In genomic region chr4:123505457-123506310, GRCh38 we compare ENCODE assay signal across 8 cellular contexts.
A peak's percentile ranks its signal among the peaks of the same experiment; 100 is the strongest.
DNase-seq lines count a peak whose midpoint lies in the region; ATAC-seq and TF ChIP-seq lines count a peak whose summit lies in the region.

No MANE protein-coding gene starts in this region.

- peaks cover 12% of the 10 kb centered on the region for H3K4me1 Mint-ChIP-seq in activated naive CD8-positive, alpha-beta T cell (ENCODE audit: low read depth)
- H3K4me1 Mint-ChIP-seq in neural crest cell = peaks cover 63% of the 10 kb centered on the region

- H3K36me3 Mint-ChIP-seq in activated naive CD8-positive, alpha-beta T cell = no peaks in the 10 kb centered on the region
- H3K36me3 Mint-ChIP-seq in neural crest cell (ENCODE audit: low read depth) = no peaks in the 10 kb centered on the region

- H3K4me3 Mint-ChIP-seq in activated naive CD8-positive, alpha-beta T cell = peak overlapping the region; percentile 92
- H3K4me3 Mint-ChIP-seq in neural crest cell = peak overlapping the region; percentile 90

- TF ChIP-seq CTCF in GM10248 (IDR thresholded peaks at IDR 0.05; ENCODE audit: control extremely low read depth, extremely low read depth, low read depth, missing control alignments) = no peak
- TF ChIP-seq CTCF in neural crest cell (conservative IDR thresholded peaks at IDR 0.05) = no peak

- H3K27me3 Mint-ChIP-seq in activated naive CD8-positive, alpha-beta T cell = peaks cover 6% of the 10 kb centered on the region
- no peaks in the 10 kb centered on the region for H3K27me3 Mint-ChIP-seq in neural crest cell (ENCODE audit: low read depth)

- CTCF ChIA-PET in GM10248 (lab: Yijun Ruan, JAX) = interaction anchor here (2.2 kb wide), 1 partner anchor 14 kb away, joined by 6 read pairs; no protein-coding TSS in a partner anchor

- peak; percentile 57 for ATAC-seq in HG02571 (IDR thresholded peaks at IDR 0.05; ENCODE audit: unreplicated experiment)

- POLR2A ChIA-PET in GM10248 (lab: Yijun Ruan, JAX) = no interaction called here

- peak overlapping the region; percentile 79 for H3K27ac Mint-ChIP-seq in activated naive CD8-positive, alpha-beta T cell
- peak overlapping the region; percentile 97 for H3K27ac Mint-ChIP-seq in neural crest cell (ENCODE audit: unreplicated experiment)

- DNase-seq in GM10248 (ENCODE audit: extremely low spot score) = peak; percentile 14
- peak; percentile 62 for DNase-seq in NCI-H2227 treated with DMSO at 0.1 percent for 48 hours (lab: John Stamatoyannopoulos, UW)
- peak; percentile 58 for DNase-seq in glomerular visceral epithelial cell (ENCODE audit: extremely low spot score)
- peak; percentile 87 for DNase-seq in neural crest cell (ENCODE audit: low read depth, low spot score)
- DNase-seq in activated CD4-positive, CD25-positive, alpha-beta regulatory T cell treated with anti-CD3 and anti-CD28 coated beads, Interleukin-2, amount 50 U/mL, for 72 hours = no peak
- no peak for DNase-seq in NCI-H1694 (lab: John Stamatoyannopoulos, UW)

- no peaks in the 10 kb centered on the region for H3K9me3 Mint-ChIP-seq in activated naive CD8-positive, alpha-beta T cell (ENCODE audit: low read depth)
- H3K9me3 Mint-ChIP-seq in neural crest cell = peaks cover 2% of the 10 kb centered on the region

Comparison
In these comparisons a context has a peak if more than half of its experiments do, and no peak if none do; other contexts are left out.
1. DNase-seq: peak in GM10248 (single experiment), NCI-H2227 treated with DMSO at 0.1 percent for 48 hours (single experiment), glomerular visceral epithelial cell (single experiment) and neural crest cell (single experiment); none in activated CD4-positive, CD25-positive, alpha-beta regulatory T cell treated with anti-CD3 and anti-CD28 coated beads, Interleukin-2, amount 50 U/mL, for 72 hours (single experiment) and NCI-H1694 (single experiment).